ENCODE assay signal across 8 cellular contexts in genomic region chr3:195443391-195443989, GRCh38. TPM values are rescaled to one million over a fixed set of nuclear protein-coding genes. Genes with fewer than 3 reads are reported as not detected.
DNase-seq lines count a peak whose midpoint lies in the region; ATAC-seq and TF ChIP-seq lines count a peak whose summit lies in the region.

No MANE protein-coding gene starts in this region.

- WGBS in psoas muscle, 3 donors = 25 to 28% (median 26%) methylated on average over 6 of the region's 6 CpGs

- no peak for TF ChIP-seq CTCF in PC-3 (conservative IDR thresholded peaks at IDR 0.05; ENCODE audit: low read depth, low read length)
- TF ChIP-seq CTCF in psoas muscle (IDR thresholded peaks at IDR 0.05) = no peak

- intact Hi-C loops in PC-3 (cut with micrococcal nuclease) = loop anchor here (2.0 to 5.0 kb wide), 4 partner anchors 61 to 156 kb away; no protein-coding TSS in a partner anchor
- intact Hi-C loops in psoas muscle (cut with DNase I) = loop anchor here in 1 of 2 donors (2.0 to 5.0 kb wide), 3 partner anchors 51 to 173 kb away; partner anchors contain the start of gene XXYLT1

- peaks cover 28% of the 10 kb centered on the region for H3K4me1 ChIP-seq in PC-3 (ENCODE audit: insufficient read depth, low read length)
- H3K4me1 ChIP-seq in psoas muscle = peaks cover 18% of the 10 kb centered on the region

- CTCF ChIA-PET in PC-3 (lab: Charles Lee) = interaction anchor here (0.6 to 1.9 kb wide), 2 partner anchors 173 to 632 kb away, joined by 6 to 13 read pairs; partner anchors contain the start of gene XXYLT1

- H3K4me3 ChIP-seq in GM08714 (ENCODE audit: low read length) = peak overlapping the region; percentile 62; the same call in 1 of the 2 replicates
- peak overlapping the region; percentile 68 for H3K4me3 ChIP-seq in PC-3 (ENCODE audit: low read length)
- H3K4me3 ChIP-seq in psoas muscle = peak overlapping the region; percentile 56

- DNase-seq in PC-3 = no peak
- DNase-seq in epithelial cell of prostate (ENCODE audit: low read depth, low spot score) = no peak
- DNase-seq in psoas muscle = no peak
- no peak for DNase-seq in SHP77 treated with DMSO at 0.1 percent for 48 hours (lab: John Stamatoyannopoulos, UW)
- no peak for DNase-seq in SW480 (ENCODE audit: low spot score)

- H3F3A ChIP-seq in PC-3 (ENCODE audit: low read length, unreplicated experiment) = no peaks in the 10 kb centered on the region

- ATAC-seq in PC-3 (no peak), psoas muscle (no peak), GM21825 (IDR thresholded peaks at IDR 0.05; ENCODE audit: unreplicated experiment) (no peak), HG03095 (IDR thresholded peaks at IDR 0.05; ENCODE audit: unreplicated experiment) (no peak)

- H3K9ac ChIP-seq in PC-3 (ENCODE audit: low read length) = peak overlapping the region; percentile 53

- H4K20me1 ChIP-seq in PC-3 (ENCODE audit: low read length) = 0 out of 2 replicates have a peak, but pooled peaks cover 5% of the 10 kb centered on the region

- H3K4me2 ChIP-seq in PC-3 (ENCODE audit: low read length) = peak overlapping the region; percentile 90

- H3K27ac ChIP-seq in PC-3 (ENCODE audit: low read length) (no peak overlapping the region), epithelial cell of prostate (peak overlapping the region; percentile 18), psoas muscle (peak overlapping the region; percentile 97)

- H3K9me2 ChIP-seq in PC-3 (replicated peaks; ENCODE audit: low read length) = no peaks in the 10 kb centered on the region

- POLR2A ChIA-PET in PC-3 (lab: Charles Lee; ENCODE audit: unreplicated experiment) = interaction anchor here (0.9 kb wide), 1 partner anchor 172 kb away, joined by 3 read pairs; the partner anchor contains the start of gene XXYLT1

- peaks cover 42% of the 10 kb centered on the region for H3K79me2 ChIP-seq in PC-3 (ENCODE audit: low read length)

- H2AFZ ChIP-seq in PC-3 (ENCODE audit: low read length) = peak overlapping the region; percentile 95

- H3K36me3 ChIP-seq in PC-3 (ENCODE audit: low read depth, low read length) (no peaks in the 10 kb centered on the region), psoas muscle (ENCODE audit: insufficient read depth in 1 of 2, low read depth in 1 of 2) (no peaks in the 10 kb centered on the region)

- H3K27me3 ChIP-seq in PC-3 (ENCODE audit: low read length) = no peaks in the 10 kb centered on the region
- H3K27me3 ChIP-seq in psoas muscle (ENCODE audit: insufficient read depth in 3 of 3, low read length in 2 of 3) = no peaks in the 10 kb centered on the region

- no peaks in the 10 kb centered on the region for H3K9me3 ChIP-seq in PC-3 (ENCODE audit: low read length)
- no peaks in the 10 kb centered on the region for H3K9me3 ChIP-seq in psoas muscle

- TSS peak; percentile 52 for BruUV-seq in PC-3 (replicated peaks; lab: Mats Ljungman, UMichigan)

RNA-seq across cellular contexts. Expression of gene ACAP2, which starts 0.7 kb away (rescaled TPM):
- total RNA-seq in PC-3 (2014; rRNA removed) = 27.0 and 33.5 TPM in 2 replicates
- total RNA-seq in psoas muscle = 10 to 100 TPM; 10.2 to 12.5 (median 11.2) TPM
- polyA plus RNA-seq in psoas muscle = 1 to 10 TPM; 3.2 to 8.9 (median 7.0) TPM
